Comparison of ENCODE assay signal across 20 cellular contexts in the genomic region with DNA sequence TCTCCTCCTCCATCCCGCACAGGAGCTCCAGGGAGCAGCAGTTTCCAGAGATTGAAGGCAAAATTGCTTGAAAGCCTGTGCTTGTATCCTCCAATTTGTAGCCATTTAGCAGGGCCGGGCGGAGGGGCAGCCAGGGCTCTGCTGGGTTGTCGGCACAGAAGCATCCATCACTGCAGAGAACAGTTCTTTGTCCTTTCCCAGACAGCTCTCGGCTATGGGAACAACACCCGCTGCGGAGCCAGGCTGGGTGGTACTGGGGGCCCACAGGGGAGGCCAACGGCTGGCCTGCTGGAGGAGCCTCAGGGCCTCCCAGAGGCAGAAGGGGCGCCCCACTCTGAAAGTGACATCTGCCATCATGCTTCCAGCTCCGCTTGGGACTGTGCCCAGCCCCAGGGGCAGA. TPM values are rescaled to one million over a fixed set of nuclear protein-coding genes. Genes with fewer than 3 reads are reported as not detected.
DNase-seq lines count a peak whose midpoint lies in the region; ATAC-seq and TF ChIP-seq lines count a peak whose summit lies in the region.
"Had no signal": no experiment of that assay in that cellular context is flagged by ENCODE, and none has a peak within 500 bp of the region (broad histone marks: within the 10 kb centered on the region; RNA-seq: fewer than 3 reads in every experiment).

No MANE protein-coding gene starts in this region.

- no peaks in the 10 kb centered on the region for H3K9me3 Mint-ChIP-seq in neural progenitor cell
- H3K9me3 Mint-ChIP-seq: CD8-positive, alpha-beta T cell; H9; IgD-negative memory B cell had no signal

- H3K36me3 Mint-ChIP-seq in neural progenitor cell, result no peaks in the 10 kb centered on the region
- H3K36me3 Mint-ChIP-seq: IgD-negative memory B cell had no signal

- H3K27me3 ChIP-seq in IMR-90 (ENCODE audit: control insufficient read depth, insufficient read depth, low read length), result peaks cover 41% of the 10 kb centered on the region
- H3K27me3 ChIP-seq in ectodermal cell (ENCODE audit: control insufficient read depth, insufficient read depth, low read length, poor library complexity, severe bottlenecking), result peaks cover 29% of the 10 kb centered on the region
- peaks cover 27% of the 10 kb centered on the region for H3K27me3 ChIP-seq in neural progenitor cell

- H3K9me1 ChIP-seq in IMR-90 (ENCODE audit: insufficient read depth, low read length), result no peaks in the 10 kb centered on the region

- H3K4me2 ChIP-seq in IMR-90 (ENCODE audit: low read depth, low read length) (no peak overlapping the region), neural progenitor cell (no peak overlapping the region)

- H3K56ac ChIP-seq in IMR-90 (ENCODE audit: extremely low read depth, insufficient read depth, low read length), result no peak overlapping the region

- H3K4me3 ChIP-seq in IMR-90 (ENCODE audit: insufficient read depth, low read depth, low read length) (no peak overlapping the region), ectodermal cell (ENCODE audit: insufficient read depth, low read depth, low read length) (no peak overlapping the region), neural progenitor cell (no peak overlapping the region)
- H3K4me3 ChIP-seq: BLaER1 treated with 17β-estradiol and CSF1 and Interleukin-3, amounts not matched to agents 10 nM and 100 nM; MG63 had no signal

- H2BK5ac ChIP-seq in IMR-90 (ENCODE audit: low read depth, low read length, poor library complexity, severe bottlenecking), result no peak overlapping the region

- no peaks in the 10 kb centered on the region for H3K79me2 ChIP-seq in neural progenitor cell (ENCODE audit: low read depth)

- peaks cover 8% of the 10 kb centered on the region for H3K4me1 Mint-ChIP-seq in neural progenitor cell
- H3K4me1 Mint-ChIP-seq: IgD-negative memory B cell had no signal

- no peak overlapping the region for H2BK20ac ChIP-seq in IMR-90 (ENCODE audit: low read depth, low read length)

- no peak overlapping the region for H3K4ac ChIP-seq in IMR-90 (ENCODE audit: low read depth, low read length)

- no peaks in the 10 kb centered on the region for H3F3A ChIP-seq in neural progenitor cell (ENCODE audit: low read depth)

- BruUV-seq in IMR-90 (replicated peaks; lab: Mats Ljungman, UMichigan), result no TSS peak

- DNase-seq in IMR-90, result no peak
- peak; percentile 13 for DNase-seq in NCI-H2171 (lab: John Stamatoyannopoulos, UW)
- no peak for DNase-seq in neural progenitor cell (ENCODE audit: low spot score)
- no peak for DNase-seq in GM19240 (ENCODE audit: insufficient read length, low spot score)
- DNase-seq: CD8-positive, alpha-beta T cell; H9; Karpas-422; MG63; NCI-H1048; NCI-H1436; NCI-H2029; NCI-H226; NCI-H524; SHP77 treated with DMSO at 0.1 percent for 48 hours had no signal

- H2AK5ac ChIP-seq in IMR-90 (ENCODE audit: low read depth, low read length), result no peak overlapping the region

- H4K91ac ChIP-seq in IMR-90 (ENCODE audit: insufficient read depth, low read depth, low read length), result no peak overlapping the region

- no peak overlapping the region for H3K18ac ChIP-seq in IMR-90 (ENCODE audit: low read depth, low read length)

- no peak overlapping the region for H3K23ac ChIP-seq in IMR-90 (ENCODE audit: low read depth, low read length)

- H3K27me3 Mint-ChIP-seq in neural progenitor cell (ENCODE audit: insufficient read depth, low read depth), result peaks cover 16% of the 10 kb centered on the region

- H3K14ac ChIP-seq in IMR-90 (replicated peaks; ENCODE audit: low read depth, low read length), result no peak overlapping the region

- H3K9ac ChIP-seq in IMR-90 (ENCODE audit: low read depth, low read length) (no peak overlapping the region), neural progenitor cell (no peak overlapping the region)
- H3K9ac ChIP-seq: BLaER1 treated with 17β-estradiol and CSF1 and Interleukin-3, amounts not matched to agents 10 nM and 100 nM had no signal

- H2BK120ac ChIP-seq in IMR-90 (ENCODE audit: low read depth, low read length), result no peak overlapping the region

- H2AK9ac ChIP-seq in IMR-90 (replicated peaks; ENCODE audit: low read depth, low read length, poor library complexity), result no peak overlapping the region

- no peaks in the 10 kb centered on the region for H3K79me1 ChIP-seq in IMR-90 (ENCODE audit: low read depth in 1 of 2, low read length in 2 of 2)

- intact Hi-C loops in IMR-90 (cut with micrococcal nuclease), result no loop called here

- CTCF ChIA-PET in IMR-90 (lab: Yijun Ruan, JAX), result no interaction called here

- H2AFZ ChIP-seq in IMR-90 (replicated peaks; ENCODE audit: low read length, poor library complexity) (no peak overlapping the region), neural progenitor cell (replicated peaks) (no peak overlapping the region)

- no peak for TF ChIP-seq RAD21 in IMR-90 (IDR thresholded peaks at IDR 0.05; ENCODE audit: low read length)

- POLR2A ChIA-PET in IMR-90 (lab: Charles Lee; ENCODE audit: unreplicated experiment), result no interaction called here

- H3K9me3 ChIP-seq in IMR-90 (ENCODE audit: control insufficient read depth, insufficient read depth, low read length) (no peaks in the 10 kb centered on the region), ectodermal cell (ENCODE audit: control insufficient read depth, low read length) (no peaks in the 10 kb centered on the region), neural progenitor cell (ENCODE audit: low read depth) (no peaks in the 10 kb centered on the region)
- H3K9me3 ChIP-seq: BLaER1 treated with 17β-estradiol and CSF1 and Interleukin-3, amounts not matched to agents 10 nM and 100 nM; MG63 had no signal

- no peak overlapping the region for H4K8ac ChIP-seq in IMR-90 (ENCODE audit: low read depth in 2 of 2, low read length in 2 of 2)

- no peak overlapping the region for H2BK15ac ChIP-seq in IMR-90 (ENCODE audit: low read depth, low read length)

- peak overlapping the region; percentile 53 for H3K4me3 Mint-ChIP-seq in neural progenitor cell
- H3K4me3 Mint-ChIP-seq: CD8-positive, alpha-beta T cell; H9; IgD-negative memory B cell had no signal

- H4K20me1 ChIP-seq in IMR-90 (ENCODE audit: insufficient read depth, low read length), result no peaks in the 10 kb centered on the region; the same call in none of the 2 replicates
- H4K20me1 ChIP-seq in neural progenitor cell (ENCODE audit: low read depth), result peaks cover 5% of the 10 kb centered on the region

- H4K5ac ChIP-seq in IMR-90 (ENCODE audit: low read depth, low read length), result no peak overlapping the region

- in situ Hi-C loops in IMR-90 (cut with MboI; ENCODE audit: low sequenced_read_pairs), result no loop called here

- dilution Hi-C loops in IMR-90 (cut with HindIII; ENCODE audit: low sequenced_read_pairs, unreplicated experiment), result no loop called here

- H3K27ac Mint-ChIP-seq in neural progenitor cell, result no peak overlapping the region
- H3K27ac Mint-ChIP-seq: CD8-positive, alpha-beta T cell; IgD-negative memory B cell had no signal

- WGBS in IMR-90 (ENCODE audit: extremely low coverage in 2 of 2, insufficient read length in 1 of 2), 2 experiments, result 23% methylated on average over 4 of the region's 10 CpGs; no CpG with 5 or more reads in 1 of the 2 experiments
- 51 to 55% methylated on average over 10 of the region's 10 CpGs for WGBS in ectodermal cell, 2 experiments

- no peaks in the 10 kb centered on the region for H3K4me1 ChIP-seq in IMR-90 (ENCODE audit: control insufficient read depth, insufficient read depth, low read length)
- H3K4me1 ChIP-seq in ectodermal cell (ENCODE audit: control insufficient read depth, insufficient read depth, low read length), result peaks cover 8% of the 10 kb centered on the region
- H3K4me1 ChIP-seq in neural progenitor cell, result peaks cover 5% of the 10 kb centered on the region

- ATAC-seq in IMR-90 (ENCODE audit: low read depth) (peak; percentile 7; the same call in 1 of the 2 replicates), GM21825 (IDR thresholded peaks at IDR 0.05; ENCODE audit: unreplicated experiment) (no peak), GM18873 (IDR thresholded peaks at IDR 0.05; ENCODE audit: low FRiP score, unreplicated experiment) (no peak)
- ATAC-seq: CD8-positive, alpha-beta T cell had no signal

- no peak for TF ChIP-seq CTCF in IMR-90 (conservative IDR thresholded peaks at IDR 0.05; ENCODE audit: low read depth, low read length)
- TF ChIP-seq CTCF in neural progenitor cell (IDR thresholded peaks at IDR 0.05), result no peak

- H3K27ac ChIP-seq in IMR-90 (ENCODE audit: insufficient read depth, low read length) (no peak overlapping the region), ectodermal cell (ENCODE audit: insufficient read depth, low read depth, low read length, poor library complexity, severe bottlenecking) (peak overlapping the region; percentile 3), neural progenitor cell (no peak overlapping the region)
- H3K27ac ChIP-seq: BLaER1 treated with 17β-estradiol and CSF1 and Interleukin-3, amounts not matched to agents 10 nM and 100 nM had no signal

- no peak for TF ChIP-seq POLR2A in IMR-90 (IDR thresholded peaks at IDR 0.05; ENCODE audit: low read depth, low read length)

- H3K36me3 ChIP-seq in IMR-90 (ENCODE audit: control insufficient read depth, insufficient read depth, low read length) (no peaks in the 10 kb centered on the region), ectodermal cell (ENCODE audit: control insufficient read depth, insufficient read depth, low read length) (no peaks in the 10 kb centered on the region), neural progenitor cell (no peaks in the 10 kb centered on the region)
- H3K36me3 ChIP-seq: BLaER1 treated with 17β-estradiol and CSF1 and Interleukin-3, amounts not matched to agents 10 nM and 100 nM; MG63 had no signal

RNA-seq across cellular contexts. Expression of a gene that starts 7.8 kb away (rescaled TPM):
- total RNA-seq in IMR-90 (2012; rRNA removed) (not detected in 2 replicates), neural progenitor cell (ENCODE audit: low replicate concordance) (0.09 and 1.7 TPM in 2 replicates)
- not detected in 2 replicates for polyA plus RNA-seq in IMR-90 (2012; rRNA removed)
- not detected in 2 replicates for polyA plus RNA-seq in IMR-90 (2012; cell fraction: cytosol; rRNA removed)
- polyA plus RNA-seq in IMR-90 (2012; cell fraction: nucleus; rRNA removed; ENCODE audit: low replicate concordance), result not detected in 2 replicates
- 3.1 TPM for polyA plus RNA-seq in ectodermal cell (2013, experiment 1 of 4)
- polyA plus RNA-seq in ectodermal cell (2013, experiment 2 of 4), result 3.9 TPM
- 2.7 TPM for polyA plus RNA-seq in ectodermal cell (2013, experiment 3 of 4)
- 2.6 TPM for polyA plus RNA-seq in ectodermal cell (2013, experiment 4 of 4)
- total RNA-seq: CD8-positive, alpha-beta T cell; T-helper 1 cell treated with Interleukin-12 subunit alpha and Interleukin-12 subunit beta and Interleukin-4 antibody, amounts not matched to agents 30 ng/mL and 1 ng/mL, for 36 hours had no signal
- polyA plus RNA-seq: IgD-negative memory B cell had no signal

RNA-seq across cellular contexts. Expression of a gene that starts 26.0 kb away (rescaled TPM):
- total RNA-seq in IMR-90 (2012; rRNA removed) (27.6 and 28.6 TPM in 2 replicates), neural progenitor cell (ENCODE audit: low replicate concordance) (28.4 and 35.7 TPM in 2 replicates)
- polyA plus RNA-seq in IMR-90 (2012; rRNA removed), result 17.7 and 19.3 TPM in 2 replicates
- 13.1 and 15.2 TPM in 2 replicates for polyA plus RNA-seq in IMR-90 (2012; cell fraction: cytosol; rRNA removed)
- polyA plus RNA-seq in IMR-90 (2012; cell fraction: nucleus; rRNA removed; ENCODE audit: low replicate concordance), result 36.2 and 68.6 TPM in 2 replicates
- polyA plus RNA-seq in ectodermal cell (2013, experiment 1 of 4), result 35.5 TPM
- polyA plus RNA-seq in ectodermal cell (2013, experiment 2 of 4), result 35.5 TPM
- polyA plus RNA-seq in ectodermal cell (2013, experiment 3 of 4), result 24.2 TPM
- 26.1 TPM for polyA plus RNA-seq in ectodermal cell (2013, experiment 4 of 4)

RNA-seq across cellular contexts. Expression of a gene that starts 29.5 kb away (rescaled TPM):
- total RNA-seq in IMR-90 (2012; rRNA removed) (11.5 and 12.2 TPM in 2 replicates), neural progenitor cell (ENCODE audit: low replicate concordance) (16.2 and 19.2 TPM in 2 replicates)
- polyA plus RNA-seq in IMR-90 (2012; rRNA removed), result 23.9 and 25.2 TPM in 2 replicates
- polyA plus RNA-seq in IMR-90 (2012; cell fraction: cytosol; rRNA removed), result 21.7 and 23.7 TPM in 2 replicates
- 52.1 and 66.5 TPM in 2 replicates for polyA plus RNA-seq in IMR-90 (2012; cell fraction: nucleus; rRNA removed; ENCODE audit: low replicate concordance)
- polyA plus RNA-seq in ectodermal cell (2013, experiment 1 of 4), result 27.0 TPM
- polyA plus RNA-seq in ectodermal cell (2013, experiment 2 of 4), result 33.0 TPM
- 29.8 TPM for polyA plus RNA-seq in ectodermal cell (2013, experiment 3 of 4)
- polyA plus RNA-seq in ectodermal cell (2013, experiment 4 of 4), result 28.0 TPM
